Comparison of ENCODE assay signal across 1 cellular context in the genomic region with DNA sequence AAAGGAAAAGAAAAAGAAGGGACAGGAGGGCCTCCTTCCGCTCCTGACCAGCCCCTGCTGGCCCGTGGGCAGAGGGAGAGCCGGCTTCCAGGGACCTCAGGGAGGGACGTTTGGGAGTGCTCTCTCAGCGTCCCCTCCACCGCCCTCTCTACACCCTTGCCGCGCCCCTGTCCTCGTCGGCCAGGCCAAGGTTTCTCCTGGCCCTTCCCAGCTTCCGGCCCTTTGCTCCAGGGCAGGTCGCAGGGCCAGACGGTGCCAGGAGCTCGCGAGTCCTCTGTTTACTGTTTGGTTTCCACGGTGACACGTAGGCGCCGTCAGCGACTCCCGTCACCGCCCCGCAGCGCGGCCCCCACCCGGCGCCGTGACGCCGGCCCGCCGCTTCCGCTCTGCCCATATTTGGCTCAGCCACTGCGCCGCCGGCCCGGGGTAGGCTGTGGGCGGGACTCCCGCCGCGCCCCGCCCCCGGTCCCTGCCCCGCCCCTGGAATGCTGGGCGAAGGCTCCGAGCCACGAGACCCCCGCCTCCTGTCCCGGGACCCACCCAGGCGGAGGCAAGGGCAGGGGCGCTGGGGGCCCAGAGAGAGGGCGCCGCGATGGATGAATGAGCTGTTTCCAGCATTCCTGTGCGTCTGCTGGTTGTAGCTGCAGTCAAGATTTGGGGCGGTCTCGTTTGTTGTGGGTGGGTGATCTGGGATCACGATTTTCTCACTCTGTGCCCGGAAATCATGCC.
A peak's percentile ranks its signal among the peaks of the same experiment; 100 is the strongest.
TF ChIP-seq lines count a peak whose summit lies in the region.

No MANE protein-coding gene starts in this region.

TF ChIP-seq in IMR-90, 13 proteins besides CTCF, POLR2A, EP300 and RAD21 (continued from another document):
- TF ChIP-seq, protein P1, sequence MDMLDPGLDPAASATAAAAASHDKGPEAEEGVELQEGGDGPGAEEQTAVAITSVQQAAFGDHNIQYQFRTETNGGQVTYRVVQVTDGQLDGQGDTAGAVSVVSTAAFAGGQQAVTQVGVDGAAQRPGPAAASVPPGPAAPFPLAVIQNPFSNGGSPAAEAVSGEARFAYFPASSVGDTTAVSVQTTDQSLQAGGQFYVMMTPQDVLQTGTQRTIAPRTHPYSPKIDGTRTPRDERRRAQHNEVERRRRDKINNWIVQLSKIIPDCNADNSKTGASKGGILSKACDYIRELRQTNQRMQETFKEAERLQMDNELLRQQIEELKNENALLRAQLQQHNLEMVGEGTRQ (IDR thresholded peaks at IDR 0.05; ENCODE audit: low read depth, low read length), result 0 out of 2 replicates have a peak, but pooled peaks have one; percentile 1
- TF ChIP-seq MAFK (IDR thresholded peaks at IDR 0.05; ENCODE audit: low read depth, low read length), result no peak
- TF ChIP-seq RFX5 (IDR thresholded peaks at IDR 0.05; ENCODE audit: low read depth, low read length), result no peak
- TF ChIP-seq MAZ (IDR thresholded peaks at IDR 0.05; ENCODE audit: borderline replicate concordance, low read depth, low read length), result peak; percentile 99
